9 cellular contexts compared by ENCODE assay signal in the genomic region with DNA sequence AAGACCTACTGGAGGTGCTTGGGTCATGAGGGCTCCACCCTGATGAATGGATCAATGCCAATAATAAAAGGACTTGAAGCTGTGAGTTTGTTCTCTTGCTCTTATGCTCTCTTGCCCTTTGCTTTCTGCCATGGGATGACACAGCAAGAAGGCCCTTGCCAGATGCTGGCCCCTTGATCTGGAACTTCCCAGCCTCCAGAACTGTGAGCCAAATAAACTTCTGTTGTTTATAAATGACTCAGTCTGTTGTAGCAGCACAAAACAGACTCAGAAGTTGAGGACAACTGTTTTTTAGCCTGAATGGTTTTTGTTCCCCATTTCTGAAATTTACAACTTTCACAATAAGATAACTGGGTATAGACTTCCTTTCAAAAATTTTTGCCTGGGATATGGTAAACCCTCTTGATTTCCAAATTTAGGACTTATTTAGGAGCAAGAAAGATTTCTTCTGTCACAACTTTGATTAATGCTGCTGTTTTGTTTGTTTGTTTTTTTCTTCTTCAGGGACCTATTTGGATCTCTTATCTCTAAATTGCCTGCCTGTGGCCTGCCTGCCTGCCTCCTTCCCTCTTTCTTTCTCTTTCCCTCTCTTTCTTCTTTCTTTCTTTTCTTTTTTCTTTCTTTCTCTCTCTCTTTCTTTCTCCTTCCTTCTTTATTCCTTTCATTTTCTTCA. TPM values are rescaled to one million over a fixed set of nuclear protein-coding genes. Genes with fewer than 3 reads are reported as not detected.
DNase-seq lines count a peak whose midpoint lies in the region; ATAC-seq and TF ChIP-seq lines count a peak whose summit lies in the region.
"Had no signal": no experiment of that assay in that cellular context is flagged by ENCODE, and none has a peak within 500 bp of the region (broad histone marks: within the 10 kb centered on the region; RNA-seq: fewer than 3 reads in every experiment).

No MANE protein-coding gene starts in this region.

- H3K36me3 ChIP-seq in CD8-positive, alpha-beta memory T cell (ENCODE audit: insufficient read depth, low read length) = no peaks in the 10 kb centered on the region

- no peak for TF ChIP-seq CTCF in cardiac fibroblast (IDR thresholded peaks at IDR 0.05; ENCODE audit: low read depth, low read length)

- H3K4me1 Mint-ChIP-seq in T-helper 1 cell treated with Interleukin-12 subunit alpha and Interleukin-12 subunit beta and Interleukin-4 antibody, amounts not matched to agents 30 μg/mL and 1 μg/mL, for 36 hours (ENCODE audit: low read depth) = peaks cover 29% of the 10 kb centered on the region
- H3K4me1 Mint-ChIP-seq in stimulated activated naive B cell treated with anti-CD40 and anti-IgM and Interleukin-4, amounts not matched to agents 10 μg/mL and 1 μg/mL and 100 μg/mL, for 72 hours = peaks cover 40 to 69% of the 10 kb centered on the region in 2 donors
- no peaks in the 10 kb centered on the region for H3K4me1 Mint-ChIP-seq in CD8-positive, alpha-beta memory T cell

- peaks cover 6% of the 10 kb centered on the region for H3K27me3 Mint-ChIP-seq in T-helper 1 cell treated with Interleukin-12 subunit alpha and Interleukin-12 subunit beta and Interleukin-4 antibody, amounts not matched to agents 30 μg/mL and 1 μg/mL, for 36 hours (ENCODE audit: low read depth)
- no peaks in the 10 kb centered on the region for H3K27me3 Mint-ChIP-seq in stimulated activated naive B cell treated with anti-CD40 and anti-IgM and Interleukin-4, amounts not matched to agents 10 μg/mL and 1 μg/mL and 100 μg/mL, for 72 hours
- peaks cover 0 to 4% of the 10 kb centered on the region in 2 donors for H3K27me3 Mint-ChIP-seq in CD8-positive, alpha-beta memory T cell

- CTCF ChIA-PET in CD8-positive, alpha-beta memory T cell (lab: Charles Lee) = no interaction called here

- H3K27ac ChIP-seq in CD8-positive, alpha-beta memory T cell (ENCODE audit: low read depth, low read length) = no peak overlapping the region
- H3K27ac ChIP-seq: VCaP had no signal

- H3K4me1 ChIP-seq in CD8-positive, alpha-beta memory T cell (ENCODE audit: insufficient read depth, low read length) = no peaks in the 10 kb centered on the region

- peak; percentile 85 for ATAC-seq in HG03159 (IDR thresholded peaks at IDR 0.05; ENCODE audit: unreplicated experiment)
- ATAC-seq in stimulated activated naive B cell treated with anti-CD40 and anti-IgM and Interleukin-4, amounts not matched to agents 10 μg/mL and 1 μg/mL and 100 μg/mL, for 72 hours (replicated peaks) = peak; percentile 99

- no peaks in the 10 kb centered on the region for H3K27me3 ChIP-seq in CD8-positive, alpha-beta memory T cell (ENCODE audit: insufficient read depth, low read length, poor library complexity, severe bottlenecking)

- peaks cover 16% of the 10 kb centered on the region for H3K9me3 Mint-ChIP-seq in T-helper 1 cell treated with Interleukin-12 subunit alpha and Interleukin-12 subunit beta and Interleukin-4 antibody, amounts not matched to agents 30 μg/mL and 1 μg/mL, for 36 hours
- peaks cover 17 to 25% of the 10 kb centered on the region in 2 donors for H3K9me3 Mint-ChIP-seq in stimulated activated naive B cell treated with anti-CD40 and anti-IgM and Interleukin-4, amounts not matched to agents 10 μg/mL and 1 μg/mL and 100 μg/mL, for 72 hours
- H3K9me3 Mint-ChIP-seq in CD8-positive, alpha-beta memory T cell = no peaks in the 10 kb centered on the region

- DNase-seq in T-helper 1 cell (no peak), cardiac fibroblast (ENCODE audit: low read depth in 2 of 2) (peak; percentile 64 to 92), A172 (ENCODE audit: low spot score) (no peak), SW 1271 (lab: John Stamatoyannopoulos, UW) (no peak)
- peak; percentile 75 for DNase-seq in stimulated activated naive B cell treated with anti-CD40 and anti-IgM and Interleukin-4, amounts not matched to agents 10 μg/mL and 1 μg/mL and 100 μg/mL, for 72 hours
- no peak for DNase-seq in CD8-positive, alpha-beta memory T cell

- peak overlapping the region; percentile 12 for H3K4me3 Mint-ChIP-seq in T-helper 1 cell treated with Interleukin-12 subunit alpha and Interleukin-12 subunit beta and Interleukin-4 antibody, amounts not matched to agents 30 μg/mL and 1 μg/mL, for 36 hours
- peak overlapping the region; percentile 59 to 69 for H3K4me3 Mint-ChIP-seq in stimulated activated naive B cell treated with anti-CD40 and anti-IgM and Interleukin-4, amounts not matched to agents 10 μg/mL and 1 μg/mL and 100 μg/mL, for 72 hours
- H3K4me3 Mint-ChIP-seq in CD8-positive, alpha-beta memory T cell = no peak overlapping the region

- H3K27ac Mint-ChIP-seq in T-helper 1 cell treated with Interleukin-12 subunit alpha and Interleukin-12 subunit beta and Interleukin-4 antibody, amounts not matched to agents 30 μg/mL and 1 μg/mL, for 36 hours = peak overlapping the region; percentile 78
- peak overlapping the region; percentile 92 for H3K27ac Mint-ChIP-seq in stimulated activated naive B cell treated with anti-CD40 and anti-IgM and Interleukin-4, amounts not matched to agents 10 μg/mL and 1 μg/mL and 100 μg/mL, for 72 hours
- no peak overlapping the region for H3K27ac Mint-ChIP-seq in CD8-positive, alpha-beta memory T cell

- no peak overlapping the region for H3K4me3 ChIP-seq in cardiac fibroblast (replicated peaks in 1 of 2; ENCODE audit: low read depth in 2 of 2, low read length in 2 of 2)
- H3K4me3 ChIP-seq in CD8-positive, alpha-beta memory T cell (ENCODE audit: low read length) = no peak overlapping the region

- POLR2A ChIA-PET in CD8-positive, alpha-beta memory T cell (lab: Charles Lee) = no interaction called here

- H3K36me3 Mint-ChIP-seq in T-helper 1 cell treated with Interleukin-12 subunit alpha and Interleukin-12 subunit beta and Interleukin-4 antibody, amounts not matched to agents 30 μg/mL and 1 μg/mL, for 36 hours (ENCODE audit: low read depth) = peaks cover 49% of the 10 kb centered on the region
- H3K36me3 Mint-ChIP-seq in stimulated activated naive B cell treated with anti-CD40 and anti-IgM and Interleukin-4, amounts not matched to agents 10 μg/mL and 1 μg/mL and 100 μg/mL, for 72 hours = peaks cover 62 to 69% of the 10 kb centered on the region in 2 donors
- H3K36me3 Mint-ChIP-seq in CD8-positive, alpha-beta memory T cell = peaks cover 0 to under 1% (median 0%) of the 10 kb centered on the region in 3 donors

- no peaks in the 10 kb centered on the region for H3K9me3 ChIP-seq in CD8-positive, alpha-beta memory T cell (ENCODE audit: low read length)

RNA-seq across cellular contexts. Expression of a gene that starts 12.1 kb away (rescaled TPM):
- 1 to 10 TPM; 6.7 to 7.1 TPM for total RNA-seq in CD8-positive, alpha-beta memory T cell
- 3.3 TPM for polyA plus RNA-seq in CD8-positive, alpha-beta memory T cell
- total RNA-seq in A172 (2014; rRNA removed; shearing (Covaris generic)) = 1.9 and 2.5 TPM in 2 replicates

Comparison
In these comparisons a context has a peak if more than half of its experiments do, and no peak if none do; other contexts are left out.
1. H3K27ac Mint-ChIP-seq: peak in T-helper 1 cell treated with Interleukin-12 subunit alpha and Interleukin-12 subunit beta and Interleukin-4 antibody, amounts not matched to agents 30 μg/mL and 1 μg/mL, for 36 hours (single experiment) and stimulated activated naive B cell treated with anti-CD40 and anti-IgM and Interleukin-4, amounts not matched to agents 10 μg/mL and 1 μg/mL and 100 μg/mL, for 72 hours (single experiment); none in CD8-positive, alpha-beta memory T cell (0 of 8).
2. H3K4me3 Mint-ChIP-seq: peak in T-helper 1 cell treated with Interleukin-12 subunit alpha and Interleukin-12 subunit beta and Interleukin-4 antibody, amounts not matched to agents 30 μg/mL and 1 μg/mL, for 36 hours (single experiment) and stimulated activated naive B cell treated with anti-CD40 and anti-IgM and Interleukin-4, amounts not matched to agents 10 μg/mL and 1 μg/mL and 100 μg/mL, for 72 hours (2 of 2); none in CD8-positive, alpha-beta memory T cell (0 of 7).
3. DNase-seq: peak in cardiac fibroblast (2 of 2) and stimulated activated naive B cell treated with anti-CD40 and anti-IgM and Interleukin-4, amounts not matched to agents 10 μg/mL and 1 μg/mL and 100 μg/mL, for 72 hours (single experiment); none in T-helper 1 cell (0 of 5), CD8-positive, alpha-beta memory T cell (0 of 5), A172 (single experiment) and SW 1271 (0 of 2).